Comparison of ENCODE assay signal across 24 cellular contexts in the genomic region with DNA sequence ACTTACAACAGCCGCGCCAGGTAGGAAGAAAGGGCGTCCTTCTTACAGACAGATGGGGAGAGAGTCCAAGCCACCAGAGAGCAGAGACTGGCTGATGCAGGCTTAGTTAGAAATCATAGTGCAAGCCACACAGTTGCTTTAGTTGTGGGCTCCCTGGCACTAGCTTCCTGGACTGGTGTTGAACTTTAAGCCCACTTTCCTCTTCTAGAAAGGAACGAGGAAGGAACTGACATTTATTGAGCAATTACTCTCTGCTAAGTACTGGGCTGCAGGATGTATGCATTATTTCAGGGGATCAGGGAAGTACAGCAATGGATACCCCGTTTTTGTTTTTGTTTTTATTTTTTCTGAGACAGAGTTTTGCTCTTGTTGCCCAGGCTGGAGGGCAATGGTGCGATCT. TPM values are rescaled to one million over a fixed set of nuclear protein-coding genes. Genes with fewer than 3 reads are reported as not detected.
DNase-seq lines count a peak whose midpoint lies in the region; ATAC-seq and TF ChIP-seq lines count a peak whose summit lies in the region.
"Had no signal": no experiment of that assay in that cellular context is flagged by ENCODE, and none has a peak within 500 bp of the region (broad histone marks: within the 10 kb centered on the region; RNA-seq: fewer than 3 reads in every experiment).

No MANE protein-coding gene starts in this region.

- POLR2A ChIA-PET in WTC11 (lab: Charles Lee) = no interaction called here

- intact Hi-C loops in posterior vena cava (cut with DNase I) = no loop called here

- H3K9me3 Mint-ChIP-seq in WTC11 = no peaks in the 10 kb centered on the region
- H3K9me3 Mint-ChIP-seq: activated naive CD8-positive, alpha-beta T cell treated with anti-CD3 and anti-CD28 coated beads, Interleukin-2, amount 10 ng/mL, durations not matched to agents 7 days and 5 days; central memory CD8-positive, alpha-beta T cell had no signal

- H3K4me1 Mint-ChIP-seq in WTC11 = peaks cover 18% of the 10 kb centered on the region

- no peak overlapping the region for H3K4me3 Mint-ChIP-seq in WTC11
- H3K4me3 Mint-ChIP-seq: activated naive CD8-positive, alpha-beta T cell treated with anti-CD3 and anti-CD28 coated beads, Interleukin-2, amount 10 ng/mL, durations not matched to agents 7 days and 5 days; B cell had no signal

- TF ChIP-seq CTCF in WTC11 (IDR thresholded peaks at IDR 0.05) = no peak

- ATAC-seq in WTC11 = no peak
- ATAC-seq in GM18520 (IDR thresholded peaks at IDR 0.05; ENCODE audit: unreplicated experiment) = no peak
- ATAC-seq in GM18868 (IDR thresholded peaks at IDR 0.05; ENCODE audit: unreplicated experiment) = no peak
- no peak for ATAC-seq in HG03039 (IDR thresholded peaks at IDR 0.05; ENCODE audit: unreplicated experiment)
- ATAC-seq: stimulated activated naive CD8-positive, alpha-beta T cell treated with anti-CD3 and anti-CD28 coated beads, Interleukin-15, Interleukin-2, amounts not matched to agents 100 U/mL and 50 U/mL, for 24 hours had no signal

- CTCF ChIA-PET in WTC11 (lab: Charles Lee) = no interaction called here

- DNase-seq in CD1c-positive myeloid dendritic cell (ENCODE audit: extremely low spot score) (peak; percentile 72), MV-4-11 (lab: John Stamatoyannopoulos, UW) (peak; percentile 90), WTC11 (ENCODE audit: low spot score) (no peak), posterior vena cava (ENCODE audit: low spot score) (peak; percentile 34), dermis blood vessel endothelial cell (no peak)
- DNase-seq: activated CD4-positive, alpha-beta T cell treated with anti-CD3 and anti-CD28 coated beads for 4 hours; activated gamma-delta T cell; activated naive CD8-positive, alpha-beta T cell treated with anti-CD3 and anti-CD28 coated beads, Interleukin-2, amount 10 ng/mL, durations not matched to agents 7 days and 5 days; activated T-cell treated with anti-CD3 and anti-CD28 coated beads for 4 hours; COR-L47; DMS53; esophagus squamous epithelium; GDM1; kidney glomerular epithelial cell; NCI-H1105; NCI-H1930; NCI-H526; stimulated activated naive CD8-positive, alpha-beta T cell treated with anti-CD3 and anti-CD28 coated beads, Interleukin-15, Interleukin-2, amounts not matched to agents 100 U/mL and 50 U/mL, for 24 hours; T-helper 2 cell had no signal

- H3K27me3 Mint-ChIP-seq in WTC11 (ENCODE audit: low read depth) = peaks cover 2% of the 10 kb centered on the region

- no peaks in the 10 kb centered on the region for H3K36me3 Mint-ChIP-seq in WTC11
- H3K36me3 Mint-ChIP-seq: activated naive CD8-positive, alpha-beta T cell treated with anti-CD3 and anti-CD28 coated beads, Interleukin-2, amount 10 ng/mL, durations not matched to agents 7 days and 5 days had no signal

- peak overlapping the region; percentile 19; the same call in 1 of the 2 replicates for H3K27ac Mint-ChIP-seq in WTC11
- H3K27ac Mint-ChIP-seq: activated naive CD8-positive, alpha-beta T cell treated with anti-CD3 and anti-CD28 coated beads, Interleukin-2, amount 10 ng/mL, durations not matched to agents 7 days and 5 days; B cell had no signal

TF ChIP-seq in WTC11, 78 proteins besides CTCF, POLR2A, EP300 and RAD21:
- no peak for TF ChIP-seq TEAD1 (CRISPR knock-in tag; IDR thresholded peaks at IDR 0.05)
- TF ChIP-seq CBFB (CRISPR knock-in tag; IDR thresholded peaks at IDR 0.05; ENCODE audit: low read depth) = no peak
- TF ChIP-seq GRHL2 (CRISPR knock-in tag; IDR thresholded peaks at IDR 0.05; ENCODE audit: insufficient replicate concordance, severe bottlenecking) = no peak
- no peak for TF ChIP-seq FOXK1 (CRISPR knock-in tag; IDR thresholded peaks at IDR 0.05)
- no peak for TF ChIP-seq TCF7 (CRISPR knock-in tag; IDR thresholded peaks at IDR 0.05; ENCODE audit: low read depth)
- no peak for TF ChIP-seq NR1H2 (CRISPR knock-in tag; IDR thresholded peaks at IDR 0.05)
- TF ChIP-seq NFE2L1 (CRISPR knock-in tag; IDR thresholded peaks at IDR 0.05) = no peak
- no peak for TF ChIP-seq ZNF219 (CRISPR knock-in tag; IDR thresholded peaks at IDR 0.05; ENCODE audit: borderline replicate concordance)
- no peak for TF ChIP-seq MYBL2 (CRISPR knock-in tag; IDR thresholded peaks at IDR 0.05)
- no peak for TF ChIP-seq ZNF396 (CRISPR knock-in tag; IDR thresholded peaks at IDR 0.05; ENCODE audit: borderline replicate concordance)
- no peak for TF ChIP-seq ZBTB21 (CRISPR knock-in tag; IDR thresholded peaks at IDR 0.05; ENCODE audit: borderline replicate concordance)
- TF ChIP-seq SOX15 (CRISPR knock-in tag; IDR thresholded peaks at IDR 0.05) = no peak
- TF ChIP-seq, protein P1, sequence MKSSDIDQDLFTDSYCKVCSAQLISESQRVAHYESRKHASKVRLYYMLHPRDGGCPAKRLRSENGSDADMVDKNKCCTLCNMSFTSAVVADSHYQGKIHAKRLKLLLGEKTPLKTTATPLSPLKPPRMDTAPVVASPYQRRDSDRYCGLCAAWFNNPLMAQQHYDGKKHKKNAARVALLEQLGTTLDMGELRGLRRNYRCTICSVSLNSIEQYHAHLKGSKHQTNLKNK (CRISPR knock-in tag; IDR thresholded peaks at IDR 0.05) = no peak
- TF ChIP-seq FOXP1 (CRISPR knock-in tag; IDR thresholded peaks at IDR 0.05; ENCODE audit: borderline replicate concordance) = no peak
- TF ChIP-seq, protein P2, sequence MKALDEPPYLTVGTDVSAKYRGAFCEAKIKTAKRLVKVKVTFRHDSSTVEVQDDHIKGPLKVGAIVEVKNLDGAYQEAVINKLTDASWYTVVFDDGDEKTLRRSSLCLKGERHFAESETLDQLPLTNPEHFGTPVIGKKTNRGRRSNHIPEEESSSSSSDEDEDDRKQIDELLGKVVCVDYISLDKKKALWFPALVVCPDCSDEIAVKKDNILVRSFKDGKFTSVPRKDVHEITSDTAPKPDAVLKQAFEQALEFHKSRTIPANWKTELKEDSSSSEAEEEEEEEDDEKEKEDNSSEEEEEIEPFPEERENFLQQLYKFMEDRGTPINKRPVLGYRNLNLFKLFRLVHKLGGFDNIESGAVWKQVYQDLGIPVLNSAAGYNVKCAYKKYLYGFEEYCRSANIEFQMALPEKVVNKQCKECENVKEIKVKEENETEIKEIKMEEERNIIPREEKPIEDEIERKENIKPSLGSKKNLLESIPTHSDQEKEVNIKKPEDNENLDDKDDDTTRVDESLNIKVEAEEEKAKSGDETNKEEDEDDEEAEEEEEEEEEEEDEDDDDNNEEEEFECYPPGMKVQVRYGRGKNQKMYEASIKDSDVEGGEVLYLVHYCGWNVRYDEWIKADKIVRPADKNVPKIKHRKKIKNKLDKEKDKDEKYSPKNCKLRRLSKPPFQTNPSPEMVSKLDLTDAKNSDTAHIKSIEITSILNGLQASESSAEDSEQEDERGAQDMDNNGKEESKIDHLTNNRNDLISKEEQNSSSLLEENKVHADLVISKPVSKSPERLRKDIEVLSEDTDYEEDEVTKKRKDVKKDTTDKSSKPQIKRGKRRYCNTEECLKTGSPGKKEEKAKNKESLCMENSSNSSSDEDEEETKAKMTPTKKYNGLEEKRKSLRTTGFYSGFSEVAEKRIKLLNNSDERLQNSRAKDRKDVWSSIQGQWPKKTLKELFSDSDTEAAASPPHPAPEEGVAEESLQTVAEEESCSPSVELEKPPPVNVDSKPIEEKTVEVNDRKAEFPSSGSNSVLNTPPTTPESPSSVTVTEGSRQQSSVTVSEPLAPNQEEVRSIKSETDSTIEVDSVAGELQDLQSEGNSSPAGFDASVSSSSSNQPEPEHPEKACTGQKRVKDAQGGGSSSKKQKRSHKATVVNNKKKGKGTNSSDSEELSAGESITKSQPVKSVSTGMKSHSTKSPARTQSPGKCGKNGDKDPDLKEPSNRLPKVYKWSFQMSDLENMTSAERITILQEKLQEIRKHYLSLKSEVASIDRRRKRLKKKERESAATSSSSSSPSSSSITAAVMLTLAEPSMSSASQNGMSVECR (CRISPR knock-in tag; IDR thresholded peaks at IDR 0.05; ENCODE audit: borderline replicate concordance) = no peak
- TF ChIP-seq, protein P3, sequence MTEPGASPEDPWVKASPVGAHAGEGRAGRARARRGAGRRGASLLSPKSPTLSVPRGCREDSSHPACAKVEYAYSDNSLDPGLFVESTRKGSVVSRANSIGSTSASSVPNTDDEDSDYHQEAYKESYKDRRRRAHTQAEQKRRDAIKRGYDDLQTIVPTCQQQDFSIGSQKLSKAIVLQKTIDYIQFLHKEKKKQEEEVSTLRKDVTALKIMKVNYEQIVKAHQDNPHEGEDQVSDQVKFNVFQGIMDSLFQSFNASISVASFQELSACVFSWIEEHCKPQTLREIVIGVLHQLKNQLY (CRISPR knock-in tag; IDR thresholded peaks at IDR 0.05) = no peak
- TF ChIP-seq, protein P4, sequence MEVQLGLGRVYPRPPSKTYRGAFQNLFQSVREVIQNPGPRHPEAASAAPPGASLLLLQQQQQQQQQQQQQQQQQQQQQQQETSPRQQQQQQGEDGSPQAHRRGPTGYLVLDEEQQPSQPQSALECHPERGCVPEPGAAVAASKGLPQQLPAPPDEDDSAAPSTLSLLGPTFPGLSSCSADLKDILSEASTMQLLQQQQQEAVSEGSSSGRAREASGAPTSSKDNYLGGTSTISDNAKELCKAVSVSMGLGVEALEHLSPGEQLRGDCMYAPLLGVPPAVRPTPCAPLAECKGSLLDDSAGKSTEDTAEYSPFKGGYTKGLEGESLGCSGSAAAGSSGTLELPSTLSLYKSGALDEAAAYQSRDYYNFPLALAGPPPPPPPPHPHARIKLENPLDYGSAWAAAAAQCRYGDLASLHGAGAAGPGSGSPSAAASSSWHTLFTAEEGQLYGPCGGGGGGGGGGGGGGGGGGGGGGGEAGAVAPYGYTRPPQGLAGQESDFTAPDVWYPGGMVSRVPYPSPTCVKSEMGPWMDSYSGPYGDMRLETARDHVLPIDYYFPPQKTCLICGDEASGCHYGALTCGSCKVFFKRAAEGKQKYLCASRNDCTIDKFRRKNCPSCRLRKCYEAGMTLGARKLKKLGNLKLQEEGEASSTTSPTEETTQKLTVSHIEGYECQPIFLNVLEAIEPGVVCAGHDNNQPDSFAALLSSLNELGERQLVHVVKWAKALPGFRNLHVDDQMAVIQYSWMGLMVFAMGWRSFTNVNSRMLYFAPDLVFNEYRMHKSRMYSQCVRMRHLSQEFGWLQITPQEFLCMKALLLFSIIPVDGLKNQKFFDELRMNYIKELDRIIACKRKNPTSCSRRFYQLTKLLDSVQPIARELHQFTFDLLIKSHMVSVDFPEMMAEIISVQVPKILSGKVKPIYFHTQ (CRISPR knock-in tag; IDR thresholded peaks at IDR 0.05) = no peak
- TF ChIP-seq ZNF232 (CRISPR knock-in tag; IDR thresholded peaks at IDR 0.05) = no peak

RNA-seq across cellular contexts. Expression of a gene that starts 3.0 kb away (rescaled TPM):
- total RNA-seq in WTC11 (2021) = 8.5 to 9.2 TPM (median 8.7 TPM) in 3 replicates
- 10 to 100 TPM; 25.2 to 36.1 TPM for total RNA-seq in posterior vena cava
- 7.1 and 17.0 TPM in 2 replicates for total RNA-seq in dermis blood vessel endothelial cell
- total RNA-seq: B cell had no signal

RNA-seq across cellular contexts. Expression of a gene that starts 14.6 kb away (rescaled TPM):
- total RNA-seq in WTC11 (2021) = 21.0 to 23.5 TPM (median 21.8 TPM) in 3 replicates
- 10 to 100 TPM; 23.1 to 28.2 TPM for total RNA-seq in posterior vena cava
- total RNA-seq in dermis blood vessel endothelial cell = 24.0 and 28.0 TPM in 2 replicates

RNA-seq across cellular contexts. Expression of a gene that starts 22.0 kb away (rescaled TPM):
- 12.2 to 15.7 TPM (median 13.8 TPM) in 3 replicates for total RNA-seq in WTC11 (2021)
- total RNA-seq in posterior vena cava = 10 to 100 TPM in 1 of 2 donors, 1 to 10 TPM in 1; 9.7 to 10.1 TPM
- total RNA-seq in dermis blood vessel endothelial cell = 2.4 and 3.1 TPM in 2 replicates

Comparison
In these comparisons a context has a peak if more than half of its experiments do, and no peak if none do; other contexts are left out.
1. DNase-seq: peak in CD1c-positive myeloid dendritic cell (single experiment), MV-4-11 (single experiment) and posterior vena cava (single experiment); none in WTC11 (single experiment) and dermis blood vessel endothelial cell (single experiment).